Comparison of ENCODE assay signal across 11 cellular contexts in genomic region chr10:17872191-17873091, GRCh38.
A peak's percentile ranks its signal among the peaks of the same experiment; 100 is the strongest.
DNase-seq lines count a peak whose midpoint lies in the region; ATAC-seq and TF ChIP-seq lines count a peak whose summit lies in the region.
"Had no signal": no experiment of that assay in that cellular context is flagged by ENCODE, and none has a peak within 500 bp of the region (broad histone marks: within the 10 kb centered on the region; RNA-seq: fewer than 3 reads in every experiment).

No MANE protein-coding gene starts in this region.

- no peaks in the 10 kb centered on the region for H3K36me3 Mint-ChIP-seq in MCF 10A (ENCODE audit: insufficient read depth, unreplicated experiment)

- H3K9me3 ChIP-seq in breast epithelium = no peaks in the 10 kb centered on the region
- no peaks in the 10 kb centered on the region for H3K9me3 ChIP-seq in esophagus muscularis mucosa
- H3K9me3 ChIP-seq in upper lobe of right lung = no peaks in the 10 kb centered on the region
- H3K9me3 ChIP-seq: neutrophil, testis had no signal

- peak; percentile 24 for ATAC-seq in upper lobe of right lung
- no peak for ATAC-seq in GM18861 (IDR thresholded peaks at IDR 0.05; ENCODE audit: unreplicated experiment)
- ATAC-seq in HG03196 (IDR thresholded peaks at IDR 0.05; ENCODE audit: unreplicated experiment) = no peak

- H3K4me3 ChIP-seq in breast epithelium = no peak overlapping the region
- no peak overlapping the region for H3K4me3 ChIP-seq in esophagus muscularis mucosa
- no peak overlapping the region for H3K4me3 ChIP-seq in upper lobe of right lung
- H3K4me3 ChIP-seq: testis had no signal

- intact Hi-C loops in MCF 10A (cut with micrococcal nuclease) = loop anchor here (1.0 kb wide), 2 partner anchors 135 to 265 kb away; no protein-coding TSS in a partner anchor
- intact Hi-C loops in breast epithelium (cut with DNase I; ENCODE audit: low total_unique reads) = no loop called here
- intact Hi-C loops in esophagus muscularis mucosa (cut with DNase I) = no loop called here
- intact Hi-C loops in upper lobe of right lung (cut with DNase I) = no loop called here

- POLR2A ChIA-PET in MCF 10A (lab: Yijun Ruan, JAX) = no interaction called here

- TF ChIP-seq POLR2A in breast epithelium (IDR thresholded peaks at IDR 0.05) (no peak), esophagus muscularis mucosa (IDR thresholded peaks at IDR 0.05; ENCODE audit: low read depth) (no peak)

- H3K36me3 ChIP-seq in breast epithelium (no peaks in the 10 kb centered on the region), esophagus muscularis mucosa (no peaks in the 10 kb centered on the region), upper lobe of right lung (no peaks in the 10 kb centered on the region)
- H3K36me3 ChIP-seq: neutrophil had no signal

- TF ChIP-seq CTCF in MCF 10A (IDR thresholded peaks at IDR 0.05; ENCODE audit: unreplicated experiment) (peak; percentile 31), breast epithelium (IDR thresholded peaks at IDR 0.05) (no peak), esophagus muscularis mucosa (IDR thresholded peaks at IDR 0.05) (peak in 2 of 3 experiments; percentile 15 to 27), upper lobe of right lung (IDR thresholded peaks at IDR 0.05) (peak; percentile 37)

- H3K4me1 Mint-ChIP-seq in MCF 10A (ENCODE audit: insufficient read depth, unreplicated experiment) = peaks cover under 1% of the 10 kb centered on the region

- H3K27me3 Mint-ChIP-seq in MCF 10A (ENCODE audit: insufficient read depth, unreplicated experiment) = no peaks in the 10 kb centered on the region

- no peak for TF ChIP-seq EP300 in esophagus muscularis mucosa (IDR thresholded peaks at IDR 0.05)

- CTCF ChIA-PET in MCF 10A (lab: Yijun Ruan, JAX) = interaction anchor here (0.7 to 2.3 kb wide), 3 partner anchors 10 to 343 kb away, joined by 3 to 6 read pairs (median 3); no protein-coding TSS in a partner anchor

- H3K4me1 ChIP-seq in breast epithelium (no peaks in the 10 kb centered on the region), esophagus muscularis mucosa (no peaks in the 10 kb centered on the region), upper lobe of right lung (no peaks in the 10 kb centered on the region)
- H3K4me1 ChIP-seq: testis had no signal

- H3K4me3 Mint-ChIP-seq in MCF 10A (ENCODE audit: unreplicated experiment) = no peak overlapping the region

- no peak overlapping the region for H3K27ac Mint-ChIP-seq in MCF 10A (ENCODE audit: low read depth, unreplicated experiment)

- WGBS in esophagus muscularis mucosa = 68% methylated on average over 8 of the region's 8 CpGs

- BruUV-seq in MCF 10A (replicated peaks; lab: Mats Ljungman, UMichigan) = no TSS peak

- no peak overlapping the region for H3K27ac ChIP-seq in breast epithelium
- no peak overlapping the region for H3K27ac ChIP-seq in esophagus muscularis mucosa (replicated peaks in 1 of 4)
- no peak overlapping the region for H3K27ac ChIP-seq in upper lobe of right lung
- H3K27ac ChIP-seq: neutrophil, testis had no signal

- no peaks in the 10 kb centered on the region for H3K9me3 Mint-ChIP-seq in MCF 10A (ENCODE audit: unreplicated experiment)

- H3K27me3 ChIP-seq in breast epithelium (no peaks in the 10 kb centered on the region), esophagus muscularis mucosa (no peaks in the 10 kb centered on the region), upper lobe of right lung (no peaks in the 10 kb centered on the region)
- H3K27me3 ChIP-seq: neutrophil, testis had no signal

- DNase-seq in MCF 10A (ENCODE audit: unreplicated experiment) (peak; percentile 45), breast epithelium (ENCODE audit: low spot score in 2 of 2) (no peak), NCI-H748 treated with DMSO at 0.1 percent for 48 hours (lab: John Stamatoyannopoulos, UW) (peak; percentile 7), esophagus muscularis mucosa (ENCODE audit: extremely low spot score) (no peak), upper lobe of right lung (no peak), UCSD-AML1 (lab: John Stamatoyannopoulos, UW; ENCODE audit: unreplicated experiment) (no peak)
- DNase-seq: DMS79 treated with DMSO at 0.1 percent for 48 hours, testis had no signal

Comparison
In these comparisons a context has a peak if more than half of its experiments do, and no peak if none do; other contexts are left out.
1. DNase-seq: peak in MCF 10A (single experiment) and NCI-H748 treated with DMSO at 0.1 percent for 48 hours (single experiment); none in breast epithelium (0 of 2), esophagus muscularis mucosa (single experiment), upper lobe of right lung (single experiment) and UCSD-AML1 (single experiment).
2. CTCF ChIP-seq: peak in MCF 10A (single experiment), esophagus muscularis mucosa (2 of 3) and upper lobe of right lung (single experiment); none in breast epithelium (0 of 3).